Comparison of ENCODE assay signal across 1 cellular context in the genomic region with DNA sequence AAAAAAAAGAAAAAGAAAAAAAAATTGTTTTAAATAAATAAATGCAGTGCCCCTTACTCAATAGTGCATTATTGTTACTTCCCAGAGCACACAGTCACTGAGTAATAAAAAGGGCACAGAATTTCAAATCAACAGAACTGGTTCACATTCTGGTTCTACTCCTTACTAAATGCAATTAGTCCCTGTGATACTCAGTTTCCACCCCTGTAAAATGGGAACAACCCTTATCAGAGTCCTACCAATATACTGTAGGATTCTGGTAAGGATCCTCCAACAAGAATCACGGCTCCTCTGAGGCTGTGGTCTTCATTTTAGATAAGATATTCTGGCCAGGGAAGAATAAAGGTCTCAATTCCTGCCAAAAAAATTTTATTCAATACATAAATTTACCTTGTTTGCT.
TF ChIP-seq lines count a peak whose summit lies in the region.

No MANE protein-coding gene starts in this region.

TF ChIP-seq in SK-N-SH treated with all-trans-retinoic acid at 6 μM for 48 hours, 23 proteins besides CTCF, POLR2A, EP300 and RAD21 (continued from another document):
- TF ChIP-seq, protein P1, sequence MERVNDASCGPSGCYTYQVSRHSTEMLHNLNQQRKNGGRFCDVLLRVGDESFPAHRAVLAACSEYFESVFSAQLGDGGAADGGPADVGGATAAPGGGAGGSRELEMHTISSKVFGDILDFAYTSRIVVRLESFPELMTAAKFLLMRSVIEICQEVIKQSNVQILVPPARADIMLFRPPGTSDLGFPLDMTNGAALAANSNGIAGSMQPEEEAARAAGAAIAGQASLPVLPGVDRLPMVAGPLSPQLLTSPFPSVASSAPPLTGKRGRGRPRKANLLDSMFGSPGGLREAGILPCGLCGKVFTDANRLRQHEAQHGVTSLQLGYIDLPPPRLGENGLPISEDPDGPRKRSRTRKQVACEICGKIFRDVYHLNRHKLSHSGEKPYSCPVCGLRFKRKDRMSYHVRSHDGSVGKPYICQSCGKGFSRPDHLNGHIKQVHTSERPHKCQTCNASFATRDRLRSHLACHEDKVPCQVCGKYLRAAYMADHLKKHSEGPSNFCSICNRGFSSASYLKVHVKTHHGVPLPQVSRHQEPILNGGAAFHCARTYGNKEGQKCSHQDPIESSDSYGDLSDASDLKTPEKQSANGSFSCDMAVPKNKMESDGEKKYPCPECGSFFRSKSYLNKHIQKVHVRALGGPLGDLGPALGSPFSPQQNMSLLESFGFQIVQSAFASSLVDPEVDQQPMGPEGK (CRISPR knock-in tag; IDR thresholded peaks at IDR 0.05; ENCODE audit: borderline replicate concordance) = no peak
- TF ChIP-seq ESRRG (CRISPR knock-in tag; IDR thresholded peaks at IDR 0.05) (no peak), ZFP30 (CRISPR knock-in tag; IDR thresholded peaks at IDR 0.05) (no peak)
